ENCODE assay signal across 1 cellular context in genomic region chr3:82088749-82089148, GRCh38.
TF ChIP-seq lines count a peak whose summit lies in the region.

No MANE protein-coding gene starts in this region.

TF ChIP-seq in GM23338, 12 proteins besides CTCF, POLR2A, EP300 and RAD21 (continued from another document):
- TF ChIP-seq REST (IDR thresholded peaks at IDR 0.05; ENCODE audit: unreplicated experiment): no peak
- no peak for TF ChIP-seq POLR2AphosphoS5 (IDR thresholded peaks at IDR 0.05; ENCODE audit: low read depth)
- no peak for TF ChIP-seq EZH2phosphoT487 (IDR thresholded peaks at IDR 0.05; ENCODE audit: unreplicated experiment)
- no peak for TF ChIP-seq JUNB (IDR thresholded peaks at IDR 0.05; ENCODE audit: unreplicated experiment)
- TF ChIP-seq ZNF114 (CRISPR knock-in tag; IDR thresholded peaks at IDR 0.05): no peak
- no peak for TF ChIP-seq STAT1 (IDR thresholded peaks at IDR 0.05; ENCODE audit: unreplicated experiment)
- TF ChIP-seq NANOG (IDR thresholded peaks at IDR 0.05; ENCODE audit: borderline replicate concordance): no peak
- TF ChIP-seq ZNF462 (CRISPR knock-in tag; IDR thresholded peaks at IDR 0.05): no peak
- no peak for TF ChIP-seq ZNF331 (CRISPR knock-in tag; IDR thresholded peaks at IDR 0.05; ENCODE audit: low read depth)
- no peak for TF ChIP-seq EZH2 (IDR thresholded peaks at IDR 0.05; ENCODE audit: low read depth, unreplicated experiment)
